2 cellular contexts compared by ENCODE assay signal in the genomic region with DNA sequence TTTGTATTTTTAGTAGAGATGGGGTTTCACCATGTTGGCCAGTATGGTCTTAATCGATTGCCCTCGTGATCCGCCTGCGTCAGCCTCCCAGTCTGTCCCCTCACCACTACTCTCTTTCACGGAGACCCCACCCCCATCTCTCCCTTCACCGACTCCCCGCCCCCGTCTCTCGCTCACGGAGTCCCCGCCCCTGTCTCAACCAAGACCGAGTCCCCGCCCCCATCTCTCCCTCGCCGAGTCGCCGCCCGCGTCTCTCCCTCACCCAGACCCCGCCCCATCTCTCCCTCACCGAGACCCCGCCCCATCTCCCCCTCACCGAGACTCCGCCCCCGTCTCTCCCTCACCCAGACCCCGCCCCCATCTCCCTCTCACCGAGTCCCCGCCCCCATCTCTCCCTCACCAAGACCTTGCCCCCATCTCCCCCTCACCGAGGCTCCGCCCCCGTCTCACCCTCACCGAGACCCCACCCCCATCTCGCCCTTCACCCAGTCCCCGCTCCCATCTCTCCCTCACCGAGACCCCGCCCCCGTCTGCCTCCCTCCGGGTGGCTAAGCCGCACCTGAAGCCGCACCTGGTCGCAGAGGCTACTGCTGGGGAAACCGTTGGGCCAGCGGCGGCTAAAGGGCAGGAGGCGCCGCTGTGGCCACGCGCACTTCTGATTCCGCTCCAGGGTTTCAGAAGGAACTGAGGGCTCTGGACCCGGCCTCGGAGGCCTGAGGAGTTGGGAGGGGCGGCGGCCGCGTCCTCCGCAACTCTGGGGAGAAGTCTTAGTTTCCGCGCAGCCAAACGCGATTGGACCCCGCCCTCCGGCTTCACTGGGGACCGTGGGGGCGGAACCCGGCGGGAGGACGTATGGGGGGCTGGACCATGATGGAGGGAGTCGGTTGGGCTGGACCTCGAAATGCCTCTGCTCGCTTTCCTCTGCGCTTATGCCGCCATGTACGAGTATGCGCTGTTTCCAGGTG.
TF ChIP-seq lines count a peak whose summit lies in the region.

No MANE protein-coding gene starts in this region.

TF ChIP-seq in Ishikawa, 13 proteins besides CTCF, POLR2A, EP300 and RAD21:
- TF ChIP-seq TCF12 (IDR thresholded peaks at IDR 0.05; ENCODE audit: low read depth) = peak; percentile 53; the same call in 1 of the 2 replicates
- TF ChIP-seq TAF1 (IDR thresholded peaks at IDR 0.05; ENCODE audit: low read depth) = peak; percentile 73
- TF ChIP-seq NFIC (IDR thresholded peaks at IDR 0.05) = no peak
- TF ChIP-seq, protein P1, sequence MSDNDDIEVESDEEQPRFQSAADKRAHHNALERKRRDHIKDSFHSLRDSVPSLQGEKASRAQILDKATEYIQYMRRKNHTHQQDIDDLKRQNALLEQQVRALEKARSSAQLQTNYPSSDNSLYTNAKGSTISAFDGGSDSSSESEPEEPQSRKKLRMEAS (IDR thresholded peaks at IDR 0.05) = peak; percentile 69
- TF ChIP-seq CREB1 (IDR thresholded peaks at IDR 0.05; ENCODE audit: low read depth) = no peak
- TF ChIP-seq YY1 (IDR thresholded peaks at IDR 0.05; ENCODE audit: low read depth) = peak; percentile 69; the same call in 1 of the 2 replicates
- peak; percentile 32; the same call in 1 of the 2 replicates for TF ChIP-seq EGR1 (IDR thresholded peaks at IDR 0.05)
- no peak; the same call in 1 of the 2 replicates for TF ChIP-seq FOXM1 (IDR thresholded peaks at IDR 0.05; ENCODE audit: borderline replicate concordance, low read depth)
- peak; percentile 60; the same call in 1 of the 2 replicates for TF ChIP-seq ZBTB7A (IDR thresholded peaks at IDR 0.05; ENCODE audit: low read depth)

TF ChIP-seq in PFSK-1, 5 proteins besides CTCF, POLR2A, EP300 and RAD21:
- TF ChIP-seq, protein P2, sequence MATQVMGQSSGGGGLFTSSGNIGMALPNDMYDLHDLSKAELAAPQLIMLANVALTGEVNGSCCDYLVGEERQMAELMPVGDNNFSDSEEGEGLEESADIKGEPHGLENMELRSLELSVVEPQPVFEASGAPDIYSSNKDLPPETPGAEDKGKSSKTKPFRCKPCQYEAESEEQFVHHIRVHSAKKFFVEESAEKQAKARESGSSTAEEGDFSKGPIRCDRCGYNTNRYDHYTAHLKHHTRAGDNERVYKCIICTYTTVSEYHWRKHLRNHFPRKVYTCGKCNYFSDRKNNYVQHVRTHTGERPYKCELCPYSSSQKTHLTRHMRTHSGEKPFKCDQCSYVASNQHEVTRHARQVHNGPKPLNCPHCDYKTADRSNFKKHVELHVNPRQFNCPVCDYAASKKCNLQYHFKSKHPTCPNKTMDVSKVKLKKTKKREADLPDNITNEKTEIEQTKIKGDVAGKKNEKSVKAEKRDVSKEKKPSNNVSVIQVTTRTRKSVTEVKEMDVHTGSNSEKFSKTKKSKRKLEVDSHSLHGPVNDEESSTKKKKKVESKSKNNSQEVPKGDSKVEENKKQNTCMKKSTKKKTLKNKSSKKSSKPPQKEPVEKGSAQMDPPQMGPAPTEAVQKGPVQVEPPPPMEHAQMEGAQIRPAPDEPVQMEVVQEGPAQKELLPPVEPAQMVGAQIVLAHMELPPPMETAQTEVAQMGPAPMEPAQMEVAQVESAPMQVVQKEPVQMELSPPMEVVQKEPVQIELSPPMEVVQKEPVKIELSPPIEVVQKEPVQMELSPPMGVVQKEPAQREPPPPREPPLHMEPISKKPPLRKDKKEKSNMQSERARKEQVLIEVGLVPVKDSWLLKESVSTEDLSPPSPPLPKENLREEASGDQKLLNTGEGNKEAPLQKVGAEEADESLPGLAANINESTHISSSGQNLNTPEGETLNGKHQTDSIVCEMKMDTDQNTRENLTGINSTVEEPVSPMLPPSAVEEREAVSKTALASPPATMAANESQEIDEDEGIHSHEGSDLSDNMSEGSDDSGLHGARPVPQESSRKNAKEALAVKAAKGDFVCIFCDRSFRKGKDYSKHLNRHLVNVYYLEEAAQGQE (IDR thresholded peaks at IDR 0.05; ENCODE audit: insufficient read depth in 1 of 2, low read depth in 2 of 2, low read length in 2 of 2) = no peak
- TF ChIP-seq TAF1 (IDR thresholded peaks at IDR 0.05; ENCODE audit: borderline replicate concordance, insufficient read depth, low read length) (0 out of 2 replicates have a peak, but pooled peaks have one; percentile 27), FOXP2 (optimal IDR thresholded peaks at IDR 0.05; ENCODE audit: borderline replicate concordance, extremely low read depth, extremely low read length, insufficient read depth) (peak; percentile 35), SIN3A (IDR thresholded peaks at IDR 0.05; ENCODE audit: borderline replicate concordance, insufficient read depth, low read length) (no peak), POLR2AphosphoS5 (IDR thresholded peaks at IDR 0.05; ENCODE audit: low read depth, low read length) (peak; percentile 73)
